1 cellular context compared by ENCODE assay signal in the genomic region with DNA sequence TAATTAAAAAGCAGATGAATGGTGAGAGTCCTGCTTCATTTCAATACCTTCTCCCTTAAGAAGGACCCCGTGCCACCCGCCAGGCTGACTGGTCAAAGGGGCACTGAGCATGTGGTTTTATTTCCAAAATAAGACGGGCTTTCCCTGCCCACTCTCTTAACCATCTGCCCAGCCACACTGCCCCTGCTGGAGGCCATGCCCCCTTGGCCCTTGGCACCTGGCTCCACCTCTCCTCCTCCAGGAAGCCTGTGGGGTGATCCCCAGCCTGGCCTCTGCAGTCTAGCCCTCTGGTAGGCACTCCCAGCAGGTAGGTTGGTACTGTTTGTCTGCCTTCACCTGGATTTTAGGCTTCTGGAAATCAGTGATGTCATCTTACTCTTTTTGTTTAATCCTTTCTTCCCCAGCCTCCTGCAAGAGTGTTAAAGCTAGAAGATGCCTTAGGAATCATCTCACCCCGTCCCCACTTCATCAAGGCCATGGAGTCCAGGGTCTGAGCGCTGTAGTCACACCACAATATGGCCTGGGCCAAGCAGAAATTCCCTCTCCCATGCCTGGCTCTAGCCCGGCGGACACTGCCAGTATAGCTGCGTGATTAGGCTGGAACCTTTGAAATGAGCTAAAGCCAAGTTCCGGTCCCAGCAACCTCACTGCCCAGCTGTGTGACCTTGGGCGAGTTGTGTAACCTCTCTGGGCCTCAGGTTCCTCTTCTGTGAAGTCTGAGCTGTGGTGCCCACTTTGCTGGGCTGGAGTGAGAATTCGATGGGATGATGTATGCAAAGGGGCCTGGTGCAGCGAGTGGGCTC.
TF ChIP-seq lines count a peak whose summit lies in the region.

No MANE protein-coding gene starts in this region.

TF ChIP-seq in HepG2, 621 proteins besides CTCF, POLR2A, EP300 and RAD21 (continues in another document):
- TF ChIP-seq ZNF549 (CRISPR knock-in tag; IDR thresholded peaks at IDR 0.05) (no peak), FIP1L1 (IDR thresholded peaks at IDR 0.05; ENCODE audit: borderline replicate concordance, insufficient read depth, low read depth, low read length) (no peak), ZNF484 (CRISPR knock-in tag; IDR thresholded peaks at IDR 0.05; ENCODE audit: borderline replicate concordance, low read depth) (no peak), ZNF343 (CRISPR knock-in tag; IDR thresholded peaks at IDR 0.05) (no peak), HES4 (CRISPR knock-in tag; IDR thresholded peaks at IDR 0.05; ENCODE audit: borderline replicate concordance) (no peak), ZNF773 (CRISPR knock-in tag; IDR thresholded peaks at IDR 0.05; ENCODE audit: borderline replicate concordance) (no peak), NONO (IDR thresholded peaks at IDR 0.05) (no peak), NONO (CRISPR knock-in tag; conservative IDR thresholded peaks at IDR 0.05) (no peak), CAMTA2 (CRISPR knock-in tag; IDR thresholded peaks at IDR 0.05; ENCODE audit: borderline replicate concordance) (no peak), ZNF501 (CRISPR knock-in tag; IDR thresholded peaks at IDR 0.05) (peak; percentile 64; the same call in 1 of the 2 replicates), ZNF460 (CRISPR knock-in tag; IDR thresholded peaks at IDR 0.05; ENCODE audit: borderline replicate concordance) (no peak), HNRNPK (IDR thresholded peaks at IDR 0.05; ENCODE audit: low read depth, low read length, poor library complexity, severe bottlenecking) (no peak), SAFB2 (CRISPR knock-in tag; IDR thresholded peaks at IDR 0.05; ENCODE audit: borderline replicate concordance, low read depth) (no peak), RFX3 (CRISPR knock-in tag; IDR thresholded peaks at IDR 0.05) (no peak), THYN1 (CRISPR knock-in tag; IDR thresholded peaks at IDR 0.05; ENCODE audit: borderline replicate concordance, low read depth) (no peak), ZMYM4 (CRISPR knock-in tag; IDR thresholded peaks at IDR 0.05) (no peak), HNRNPL (IDR thresholded peaks at IDR 0.05; ENCODE audit: low read depth, low read length) (peak; percentile 79), HOXD1 (CRISPR knock-in tag; IDR thresholded peaks at IDR 0.05) (no peak), MEIS1 (CRISPR knock-in tag; IDR thresholded peaks at IDR 0.05; ENCODE audit: borderline replicate concordance) (no peak), ZNF121 (CRISPR knock-in tag; IDR thresholded peaks at IDR 0.05) (0 out of 2 replicates have a peak, but pooled peaks have one; percentile 14), ZNF737 (CRISPR knock-in tag; IDR thresholded peaks at IDR 0.05; ENCODE audit: borderline replicate concordance) (no peak), ZNF253 (CRISPR knock-in tag; IDR thresholded peaks at IDR 0.05; ENCODE audit: borderline replicate concordance) (no peak), TP53 (CRISPR knock-in tag; conservative IDR thresholded peaks at IDR 0.05) (no peak), ZNF776 (CRISPR knock-in tag; IDR thresholded peaks at IDR 0.05) (no peak), DR1 (CRISPR knock-in tag; IDR thresholded peaks at IDR 0.05) (no peak), FOXA1 (IDR thresholded peaks at IDR 0.05) (no peak), FOXA1 (CRISPR knock-in tag; IDR thresholded peaks at IDR 0.05) (no peak), ZNF260 (CRISPR knock-in tag; IDR thresholded peaks at IDR 0.05; ENCODE audit: borderline replicate concordance, low read depth) (no peak), HDAC1 (CRISPR knock-in tag; IDR thresholded peaks at IDR 0.05) (0 out of 2 replicates have a peak, but pooled peaks have one; percentile 23), CHD4 (IDR thresholded peaks at IDR 0.05; ENCODE audit: borderline replicate concordance, low read length) (no peak), ETV5 (CRISPR knock-in tag; IDR thresholded peaks at IDR 0.05; ENCODE audit: borderline replicate concordance) (peak; percentile 55), SNAPC2 (CRISPR knock-in tag; IDR thresholded peaks at IDR 0.05) (no peak), GABPB1 (CRISPR knock-in tag; IDR thresholded peaks at IDR 0.05) (peak; percentile 25; the same call in 1 of the 2 replicates), MEF2D (CRISPR knock-in tag; IDR thresholded peaks at IDR 0.05) (no peak), MAZ (IDR thresholded peaks at IDR 0.05; ENCODE audit: borderline replicate concordance, low read depth, low read length) (no peak), MAZ (CRISPR knock-in tag; IDR thresholded peaks at IDR 0.05; ENCODE audit: low read depth) (no peak), BORCS8-MEF2B (CRISPR knock-in tag; IDR thresholded peaks at IDR 0.05) (no peak)
- TF ChIP-seq, protein P1, sequence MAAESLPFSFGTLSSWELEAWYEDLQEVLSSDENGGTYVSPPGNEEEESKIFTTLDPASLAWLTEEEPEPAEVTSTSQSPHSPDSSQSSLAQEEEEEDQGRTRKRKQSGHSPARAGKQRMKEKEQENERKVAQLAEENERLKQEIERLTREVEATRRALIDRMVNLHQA (CRISPR knock-in tag; IDR thresholded peaks at IDR 0.05), result no peak
- TF ChIP-seq, protein P2, sequence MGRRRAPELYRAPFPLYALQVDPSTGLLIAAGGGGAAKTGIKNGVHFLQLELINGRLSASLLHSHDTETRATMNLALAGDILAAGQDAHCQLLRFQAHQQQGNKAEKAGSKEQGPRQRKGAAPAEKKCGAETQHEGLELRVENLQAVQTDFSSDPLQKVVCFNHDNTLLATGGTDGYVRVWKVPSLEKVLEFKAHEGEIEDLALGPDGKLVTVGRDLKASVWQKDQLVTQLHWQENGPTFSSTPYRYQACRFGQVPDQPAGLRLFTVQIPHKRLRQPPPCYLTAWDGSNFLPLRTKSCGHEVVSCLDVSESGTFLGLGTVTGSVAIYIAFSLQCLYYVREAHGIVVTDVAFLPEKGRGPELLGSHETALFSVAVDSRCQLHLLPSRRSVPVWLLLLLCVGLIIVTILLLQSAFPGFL (CRISPR knock-in tag; IDR thresholded peaks at IDR 0.05), result no peak
- TF ChIP-seq, protein P3, sequence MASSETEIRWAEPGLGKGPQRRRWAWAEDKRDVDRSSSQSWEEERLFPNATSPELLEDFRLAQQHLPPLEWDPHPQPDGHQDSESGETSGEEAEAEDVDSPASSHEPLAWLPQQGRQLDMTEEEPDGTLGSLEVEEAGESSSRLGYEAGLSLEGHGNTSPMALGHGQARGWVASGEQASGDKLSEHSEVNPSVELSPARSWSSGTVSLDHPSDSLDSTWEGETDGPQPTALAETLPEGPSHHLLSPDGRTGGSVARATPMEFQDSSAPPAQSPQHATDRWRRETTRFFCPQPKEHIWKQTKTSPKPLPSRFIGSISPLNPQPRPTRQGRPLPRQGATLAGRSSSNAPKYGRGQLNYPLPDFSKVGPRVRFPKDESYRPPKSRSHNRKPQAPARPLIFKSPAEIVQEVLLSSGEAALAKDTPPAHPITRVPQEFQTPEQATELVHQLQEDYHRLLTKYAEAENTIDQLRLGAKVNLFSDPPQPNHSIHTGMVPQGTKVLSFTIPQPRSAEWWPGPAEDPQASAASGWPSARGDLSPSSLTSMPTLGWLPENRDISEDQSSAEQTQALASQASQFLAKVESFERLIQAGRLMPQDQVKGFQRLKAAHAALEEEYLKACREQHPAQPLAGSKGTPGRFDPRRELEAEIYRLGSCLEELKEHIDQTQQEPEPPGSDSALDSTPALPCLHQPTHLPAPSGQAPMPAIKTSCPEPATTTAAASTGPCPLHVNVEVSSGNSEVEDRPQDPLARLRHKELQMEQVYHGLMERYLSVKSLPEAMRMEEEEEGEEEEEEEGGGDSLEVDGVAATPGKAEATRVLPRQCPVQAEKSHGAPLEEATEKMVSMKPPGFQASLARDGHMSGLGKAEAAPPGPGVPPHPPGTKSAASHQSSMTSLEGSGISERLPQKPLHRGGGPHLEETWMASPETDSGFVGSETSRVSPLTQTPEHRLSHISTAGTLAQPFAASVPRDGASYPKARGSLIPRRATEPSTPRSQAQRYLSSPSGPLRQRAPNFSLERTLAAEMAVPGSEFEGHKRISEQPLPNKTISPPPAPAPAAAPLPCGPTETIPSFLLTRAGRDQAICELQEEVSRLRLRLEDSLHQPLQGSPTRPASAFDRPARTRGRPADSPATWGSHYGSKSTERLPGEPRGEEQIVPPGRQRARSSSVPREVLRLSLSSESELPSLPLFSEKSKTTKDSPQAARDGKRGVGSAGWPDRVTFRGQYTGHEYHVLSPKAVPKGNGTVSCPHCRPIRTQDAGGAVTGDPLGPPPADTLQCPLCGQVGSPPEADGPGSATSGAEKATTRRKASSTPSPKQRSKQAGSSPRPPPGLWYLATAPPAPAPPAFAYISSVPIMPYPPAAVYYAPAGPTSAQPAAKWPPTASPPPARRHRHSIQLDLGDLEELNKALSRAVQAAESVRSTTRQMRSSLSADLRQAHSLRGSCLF (CRISPR knock-in tag; IDR thresholded peaks at IDR 0.05; ENCODE audit: borderline replicate concordance), result no peak
- TF ChIP-seq, protein P4, sequence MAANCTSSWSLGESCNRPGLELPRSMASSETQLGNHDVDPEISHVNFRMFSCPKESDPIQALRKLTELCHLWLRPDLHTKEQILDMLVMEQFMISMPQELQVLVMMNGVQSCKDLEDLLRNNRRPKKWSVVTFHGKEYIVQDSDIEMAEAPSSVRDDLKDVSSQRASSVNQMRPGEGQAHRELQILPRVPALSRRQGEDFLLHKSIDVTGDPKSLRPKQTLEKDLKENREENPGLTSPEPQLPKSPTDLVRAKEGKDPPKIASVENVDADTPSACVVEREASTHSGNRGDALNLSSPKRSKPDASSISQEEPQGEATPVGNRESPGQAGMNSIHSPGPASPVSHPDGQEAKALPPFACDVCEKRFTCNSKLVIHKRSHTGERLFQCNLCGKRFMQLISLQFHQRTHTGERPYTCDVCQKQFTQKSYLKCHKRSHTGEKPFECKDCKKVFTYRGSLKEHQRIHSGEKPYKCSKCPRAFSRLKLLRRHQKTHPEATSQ (CRISPR knock-in tag; IDR thresholded peaks at IDR 0.05; ENCODE audit: borderline replicate concordance), result no peak
- TF ChIP-seq, protein P5, sequence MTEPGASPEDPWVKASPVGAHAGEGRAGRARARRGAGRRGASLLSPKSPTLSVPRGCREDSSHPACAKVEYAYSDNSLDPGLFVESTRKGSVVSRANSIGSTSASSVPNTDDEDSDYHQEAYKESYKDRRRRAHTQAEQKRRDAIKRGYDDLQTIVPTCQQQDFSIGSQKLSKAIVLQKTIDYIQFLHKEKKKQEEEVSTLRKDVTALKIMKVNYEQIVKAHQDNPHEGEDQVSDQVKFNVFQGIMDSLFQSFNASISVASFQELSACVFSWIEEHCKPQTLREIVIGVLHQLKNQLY (CRISPR knock-in tag; IDR thresholded peaks at IDR 0.05), result no peak
- TF ChIP-seq, protein P6, sequence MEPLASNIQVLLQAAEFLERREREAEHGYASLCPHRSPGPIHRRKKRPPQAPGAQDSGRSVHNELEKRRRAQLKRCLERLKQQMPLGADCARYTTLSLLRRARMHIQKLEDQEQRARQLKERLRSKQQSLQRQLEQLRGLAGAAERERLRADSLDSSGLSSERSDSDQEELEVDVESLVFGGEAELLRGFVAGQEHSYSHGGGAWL (CRISPR knock-in tag; IDR thresholded peaks at IDR 0.05), result no peak
- TF ChIP-seq, protein P7, sequence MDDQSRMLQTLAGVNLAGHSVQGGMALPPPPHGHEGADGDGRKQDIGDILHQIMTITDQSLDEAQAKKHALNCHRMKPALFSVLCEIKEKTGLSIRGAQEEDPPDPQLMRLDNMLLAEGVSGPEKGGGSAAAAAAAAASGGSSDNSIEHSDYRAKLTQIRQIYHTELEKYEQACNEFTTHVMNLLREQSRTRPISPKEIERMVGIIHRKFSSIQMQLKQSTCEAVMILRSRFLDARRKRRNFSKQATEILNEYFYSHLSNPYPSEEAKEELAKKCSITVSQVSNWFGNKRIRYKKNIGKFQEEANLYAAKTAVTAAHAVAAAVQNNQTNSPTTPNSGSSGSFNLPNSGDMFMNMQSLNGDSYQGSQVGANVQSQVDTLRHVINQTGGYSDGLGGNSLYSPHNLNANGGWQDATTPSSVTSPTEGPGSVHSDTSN (CRISPR knock-in tag; IDR thresholded peaks at IDR 0.05; ENCODE audit: borderline replicate concordance), result no peak
- TF ChIP-seq, protein P8, sequence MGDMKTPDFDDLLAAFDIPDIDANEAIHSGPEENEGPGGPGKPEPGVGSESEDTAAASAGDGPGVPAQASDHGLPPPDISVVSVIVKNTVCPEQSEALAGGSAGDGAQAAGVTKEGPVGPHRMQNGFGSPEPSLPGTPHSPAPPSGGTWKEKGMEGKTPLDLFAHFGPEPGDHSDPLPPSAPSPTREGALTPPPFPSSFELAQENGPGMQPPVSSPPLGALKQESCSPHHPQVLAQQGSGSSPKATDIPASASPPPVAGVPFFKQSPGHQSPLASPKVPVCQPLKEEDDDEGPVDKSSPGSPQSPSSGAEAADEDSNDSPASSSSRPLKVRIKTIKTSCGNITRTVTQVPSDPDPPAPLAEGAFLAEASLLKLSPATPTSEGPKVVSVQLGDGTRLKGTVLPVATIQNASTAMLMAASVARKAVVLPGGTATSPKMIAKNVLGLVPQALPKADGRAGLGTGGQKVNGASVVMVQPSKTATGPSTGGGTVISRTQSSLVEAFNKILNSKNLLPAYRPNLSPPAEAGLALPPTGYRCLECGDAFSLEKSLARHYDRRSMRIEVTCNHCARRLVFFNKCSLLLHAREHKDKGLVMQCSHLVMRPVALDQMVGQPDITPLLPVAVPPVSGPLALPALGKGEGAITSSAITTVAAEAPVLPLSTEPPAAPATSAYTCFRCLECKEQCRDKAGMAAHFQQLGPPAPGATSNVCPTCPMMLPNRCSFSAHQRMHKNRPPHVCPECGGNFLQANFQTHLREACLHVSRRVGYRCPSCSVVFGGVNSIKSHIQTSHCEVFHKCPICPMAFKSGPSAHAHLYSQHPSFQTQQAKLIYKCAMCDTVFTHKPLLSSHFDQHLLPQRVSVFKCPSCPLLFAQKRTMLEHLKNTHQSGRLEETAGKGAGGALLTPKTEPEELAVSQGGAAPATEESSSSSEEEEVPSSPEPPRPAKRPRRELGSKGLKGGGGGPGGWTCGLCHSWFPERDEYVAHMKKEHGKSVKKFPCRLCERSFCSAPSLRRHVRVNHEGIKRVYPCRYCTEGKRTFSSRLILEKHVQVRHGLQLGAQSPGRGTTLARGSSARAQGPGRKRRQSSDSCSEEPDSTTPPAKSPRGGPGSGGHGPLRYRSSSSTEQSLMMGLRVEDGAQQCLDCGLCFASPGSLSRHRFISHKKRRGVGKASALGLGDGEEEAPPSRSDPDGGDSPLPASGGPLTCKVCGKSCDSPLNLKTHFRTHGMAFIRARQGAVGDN (CRISPR knock-in tag; IDR thresholded peaks at IDR 0.05), result peak; percentile 73
- TF ChIP-seq, protein P9, sequence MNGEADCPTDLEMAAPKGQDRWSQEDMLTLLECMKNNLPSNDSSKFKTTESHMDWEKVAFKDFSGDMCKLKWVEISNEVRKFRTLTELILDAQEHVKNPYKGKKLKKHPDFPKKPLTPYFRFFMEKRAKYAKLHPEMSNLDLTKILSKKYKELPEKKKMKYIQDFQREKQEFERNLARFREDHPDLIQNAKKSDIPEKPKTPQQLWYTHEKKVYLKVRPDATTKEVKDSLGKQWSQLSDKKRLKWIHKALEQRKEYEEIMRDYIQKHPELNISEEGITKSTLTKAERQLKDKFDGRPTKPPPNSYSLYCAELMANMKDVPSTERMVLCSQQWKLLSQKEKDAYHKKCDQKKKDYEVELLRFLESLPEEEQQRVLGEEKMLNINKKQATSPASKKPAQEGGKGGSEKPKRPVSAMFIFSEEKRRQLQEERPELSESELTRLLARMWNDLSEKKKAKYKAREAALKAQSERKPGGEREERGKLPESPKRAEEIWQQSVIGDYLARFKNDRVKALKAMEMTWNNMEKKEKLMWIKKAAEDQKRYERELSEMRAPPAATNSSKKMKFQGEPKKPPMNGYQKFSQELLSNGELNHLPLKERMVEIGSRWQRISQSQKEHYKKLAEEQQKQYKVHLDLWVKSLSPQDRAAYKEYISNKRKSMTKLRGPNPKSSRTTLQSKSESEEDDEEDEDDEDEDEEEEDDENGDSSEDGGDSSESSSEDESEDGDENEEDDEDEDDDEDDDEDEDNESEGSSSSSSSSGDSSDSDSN (CRISPR knock-in tag; IDR thresholded peaks at IDR 0.05), result peak; percentile 45
